Comparison of ENCODE assay signal across 22 cellular contexts in genomic region chr15:35702946-35703495, GRCh38.
"Had no signal": no experiment of that assay in that cellular context is flagged by ENCODE, and none has a peak within 500 bp of the region (broad histone marks: within the 10 kb centered on the region; RNA-seq: fewer than 3 reads in every experiment).

No MANE protein-coding gene starts in this region.

- H3K27ac ChIP-seq: epithelial cell of prostate, thoracic aorta had no signal

- H3K9me3 ChIP-seq: thoracic aorta had no signal

- H3K4me1 Mint-ChIP-seq: activated CD4-positive, alpha-beta T cell treated with anti-CD3 and anti-CD28 coated beads, Interleukin-2, amount 10 ng/mL, durations not matched to agents 24 days and 14 days; activated naive CD8-positive, alpha-beta T cell treated with anti-CD3 and anti-CD28 coated beads for 36 hours; activated T-helper 17 cell treated with anti-CD3 and anti-CD28 coated beads, Interleukin-2, amount 50 U/mL, for 72 hours; naive thymus-derived CD4-positive, alpha-beta T cell; stimulated activated memory B cell treated with anti-CD40 and anti-IgM and Interleukin-4, amounts not matched to agents 10 μg/mL and 1 μg/mL and 100 μg/mL, for 72 hours had no signal

- H3K4me3 ChIP-seq: lung, smooth muscle cell, thoracic aorta had no signal

- H3K27me3 Mint-ChIP-seq: activated CD4-positive, alpha-beta T cell treated with anti-CD3 and anti-CD28 coated beads, Interleukin-2, amount 10 ng/mL, durations not matched to agents 24 days and 14 days; activated CD8-positive, alpha-beta T cell treated with anti-CD3 and anti-CD28 coated beads for 36 hours; naive thymus-derived CD4-positive, alpha-beta T cell; stimulated activated memory B cell treated with anti-CD40 and anti-IgM and Interleukin-4, amounts not matched to agents 10 μg/mL and 1 μg/mL and 100 μg/mL, for 72 hours had no signal

- H3K36me3 Mint-ChIP-seq: activated naive CD8-positive, alpha-beta T cell treated with anti-CD3 and anti-CD28 coated beads for 36 hours; naive thymus-derived CD4-positive, alpha-beta T cell; stimulated activated memory B cell treated with anti-CD40 and anti-IgM and Interleukin-4, amounts not matched to agents 10 μg/mL and 1 μg/mL and 100 μg/mL, for 72 hours had no signal

- H3K27ac Mint-ChIP-seq: activated CD4-positive, alpha-beta T cell treated with anti-CD3 and anti-CD28 coated beads, Interleukin-2, amount 10 ng/mL, durations not matched to agents 24 days and 14 days; activated CD8-positive, alpha-beta T cell treated with anti-CD3 and anti-CD28 coated beads for 36 hours; activated naive CD8-positive, alpha-beta T cell treated with anti-CD3 and anti-CD28 coated beads for 36 hours; activated T-helper 17 cell treated with anti-CD3 and anti-CD28 coated beads, Interleukin-2, amount 50 U/mL, for 72 hours; effector memory CD8-positive, alpha-beta T cell; naive thymus-derived CD4-positive, alpha-beta T cell; stimulated activated memory B cell treated with anti-CD40 and anti-IgM and Interleukin-4, amounts not matched to agents 10 μg/mL and 1 μg/mL and 100 μg/mL, for 72 hours had no signal

- ATAC-seq: activated CD8-positive, alpha-beta T cell treated with anti-CD3 and anti-CD28 coated beads for 36 hours; activated T-helper 17 cell treated with anti-CD3 and anti-CD28 coated beads, Interleukin-2, amount 50 U/mL, for 72 hours; effector memory CD8-positive, alpha-beta T cell; naive thymus-derived CD4-positive, alpha-beta T cell; sciatic nerve; stimulated activated memory B cell treated with anti-CD40 and anti-IgM and Interleukin-4, amounts not matched to agents 10 μg/mL and 1 μg/mL and 100 μg/mL, for 72 hours had no signal

- H3K4me2 ChIP-seq: smooth muscle cell had no signal

- H3K36me3 ChIP-seq: thoracic aorta had no signal

- H3K9me3 Mint-ChIP-seq: activated CD4-positive, alpha-beta T cell treated with anti-CD3 and anti-CD28 coated beads, Interleukin-2, amount 10 ng/mL, durations not matched to agents 24 days and 14 days; activated CD8-positive, alpha-beta T cell treated with anti-CD3 and anti-CD28 coated beads for 36 hours; activated naive CD8-positive, alpha-beta T cell treated with anti-CD3 and anti-CD28 coated beads for 36 hours; activated T-helper 17 cell treated with anti-CD3 and anti-CD28 coated beads, Interleukin-2, amount 50 U/mL, for 72 hours; effector memory CD8-positive, alpha-beta T cell; naive thymus-derived CD4-positive, alpha-beta T cell; stimulated activated memory B cell treated with anti-CD40 and anti-IgM and Interleukin-4, amounts not matched to agents 10 μg/mL and 1 μg/mL and 100 μg/mL, for 72 hours had no signal

- H3K4me3 Mint-ChIP-seq: activated CD4-positive, alpha-beta T cell treated with anti-CD3 and anti-CD28 coated beads, Interleukin-2, amount 10 ng/mL, durations not matched to agents 24 days and 14 days; activated CD8-positive, alpha-beta T cell treated with anti-CD3 and anti-CD28 coated beads for 36 hours; activated naive CD8-positive, alpha-beta T cell treated with anti-CD3 and anti-CD28 coated beads for 36 hours; activated T-helper 17 cell treated with anti-CD3 and anti-CD28 coated beads, Interleukin-2, amount 50 U/mL, for 72 hours; effector memory CD8-positive, alpha-beta T cell; naive thymus-derived CD4-positive, alpha-beta T cell; stimulated activated memory B cell treated with anti-CD40 and anti-IgM and Interleukin-4, amounts not matched to agents 10 μg/mL and 1 μg/mL and 100 μg/mL, for 72 hours had no signal

- DNase-seq: activated CD4-positive, alpha-beta T cell treated with anti-CD3 and anti-CD28 coated beads, Interleukin-2, amount 10 ng/mL, durations not matched to agents 24 days and 14 days; activated CD8-positive, alpha-beta T cell treated with anti-CD3 and anti-CD28 coated beads for 36 hours; activated naive CD4-positive, alpha-beta T cell; activated naive CD8-positive, alpha-beta T cell treated with anti-CD3 and anti-CD28 coated beads for 36 hours; activated T-cell treated with anti-CD3 and anti-CD28 coated beads, Interleukin-2, amount 50 U/mL, for 1 hour; amniotic stem cell; effector memory CD8-positive, alpha-beta T cell; foreskin melanocyte; glutamatergic neuron; hypothalamus; islet precursor cell; naive thymus-derived CD4-positive, alpha-beta T cell; stimulated activated CD4-positive, alpha-beta T cell treated with anti-CD3 and anti-CD28 coated beads, Interleukin-4, amount 100 ng/mL, for 24 hours; T-helper 1 cell; T-helper 9 cell had no signal
